8 cellular contexts compared by ENCODE assay signal in genomic region chr19:57240311-57241090, GRCh38. TPM values are rescaled to one million over a fixed set of nuclear protein-coding genes. Genes with fewer than 3 reads are reported as not detected.
A peak's percentile ranks its signal among the peaks of the same experiment; 100 is the strongest.
DNase-seq lines count a peak whose midpoint lies in the region; FAIRE-seq and TF ChIP-seq lines count a peak whose summit lies in the region.

Gene ZNF805 (plus strand): TSS chr19:57240632. CDS start chr19:57240892, 260 bp downstream.

- H3F3A ChIP-seq in MM.1S (ENCODE audit: insufficient read depth, low read length) = peaks cover 10% of the 10 kb centered on the region; the same call in 1 of the 2 replicates

- H3K36me3 ChIP-seq in HAP-1 (replicated peaks) (peaks cover 6% of the 10 kb centered on the region), MM.1S (replicated peaks; ENCODE audit: insufficient read depth, low read length) (no peaks in the 10 kb centered on the region)

- H3K27me3 Mint-ChIP-seq in nephron progenitor cell (ENCODE audit: low read depth, poor library complexity) = peaks cover 15% of the 10 kb centered on the region
- H3K27me3 Mint-ChIP-seq in stimulated activated naive CD8-positive, alpha-beta T cell treated with anti-CD3 and anti-CD28 coated beads, Interleukin-15, Interleukin-2, amounts not matched to agents 100 ng/mL and 50 ng/mL, for 24 hours = no peaks in the 10 kb centered on the region

- in situ Hi-C loops in HAP-1 (cut with MboI; ENCODE audit: low sequenced_read_pairs) = no loop called here

- peak within 1 kb of the TSS; percentile 100 for H2AFZ ChIP-seq in MM.1S (ENCODE audit: low read length)

- H3K27me3 ChIP-seq in HAP-1 (ENCODE audit: low read depth) (no peaks in the 10 kb centered on the region), MM.1S (replicated peaks; ENCODE audit: insufficient read depth, low read length) (no peaks in the 10 kb centered on the region)

- H3K4me3 Mint-ChIP-seq in nephron progenitor cell = peak within 1 kb of the TSS; percentile 93
- peak within 1 kb of the TSS; percentile 96 for H3K4me3 Mint-ChIP-seq in stimulated activated naive CD8-positive, alpha-beta T cell treated with anti-CD3 and anti-CD28 coated beads, Interleukin-15, Interleukin-2, amounts not matched to agents 100 ng/mL and 50 ng/mL, for 24 hours

- FAIRE-seq in G401.6 (lab: Jason Lieb, UNC) = peak; percentile 92

- peaks cover 18% of the 10 kb centered on the region for H3K36me3 Mint-ChIP-seq in nephron progenitor cell (ENCODE audit: low read depth)
- H3K36me3 Mint-ChIP-seq in stimulated activated naive CD8-positive, alpha-beta T cell treated with anti-CD3 and anti-CD28 coated beads, Interleukin-15, Interleukin-2, amounts not matched to agents 100 ng/mL and 50 ng/mL, for 24 hours (ENCODE audit: low read depth) = peaks cover 19% of the 10 kb centered on the region

- peaks cover 16% of the 10 kb centered on the region for H3K4me1 Mint-ChIP-seq in nephron progenitor cell
- H3K4me1 Mint-ChIP-seq in stimulated activated naive CD8-positive, alpha-beta T cell treated with anti-CD3 and anti-CD28 coated beads, Interleukin-15, Interleukin-2, amounts not matched to agents 100 ng/mL and 50 ng/mL, for 24 hours (ENCODE audit: low read depth) = peaks cover 30% of the 10 kb centered on the region

- DNase-seq in HAP-1 (ENCODE audit: low spot score in 2 of 2) (peak; percentile 83 to 95), MM.1S (peak; percentile 96), SHP77 treated with DMSO at 0.1 percent for 48 hours (lab: John Stamatoyannopoulos, UW) (peak; percentile 73), activated gamma-delta T cell treated with Interleukin-2 at 50 U/mL for 16 hours (peak; percentile 97), fibroblast of villous mesenchyme (ENCODE audit: low read depth) (peak; percentile 90), nephron progenitor cell (peak; percentile 94)

- no peaks in the 10 kb centered on the region for H4K20me1 ChIP-seq in MM.1S (ENCODE audit: insufficient read depth, low read length)

- H3K9me3 ChIP-seq in HAP-1 (no peaks in the 10 kb centered on the region), MM.1S (replicated peaks; ENCODE audit: insufficient read depth, low read length) (no peaks in the 10 kb centered on the region; the same call in 1 of the 2 replicates)

- H3K27ac Mint-ChIP-seq in nephron progenitor cell = peak within 1 kb of the TSS; percentile 98
- H3K27ac Mint-ChIP-seq in stimulated activated naive CD8-positive, alpha-beta T cell treated with anti-CD3 and anti-CD28 coated beads, Interleukin-15, Interleukin-2, amounts not matched to agents 100 ng/mL and 50 ng/mL, for 24 hours = peak within 1 kb of the TSS; percentile 94

- H3K9me2 ChIP-seq in MM.1S (replicated peaks; ENCODE audit: insufficient read depth, low read length) = no peaks in the 10 kb centered on the region

- H3K4me1 ChIP-seq in HAP-1 = 0 out of 2 replicates have a peak, but pooled peaks cover 3% of the 10 kb centered on the region
- peaks cover 11% of the 10 kb centered on the region; the same call in 1 of the 2 replicates for H3K4me1 ChIP-seq in MM.1S (ENCODE audit: low read length)

- peak within 1 kb of the TSS; percentile 90 for H3K27ac ChIP-seq in MM.1S (ENCODE audit: low read length)

- H3K4me3 ChIP-seq in HAP-1 (peak within 1 kb of the TSS; percentile 93), MM.1S (ENCODE audit: low read length) (peak within 1 kb of the TSS; percentile 98), fibroblast of villous mesenchyme (ENCODE audit: low read depth, low read length) (peak within 1 kb of the TSS; percentile 78)

- H3K9me3 Mint-ChIP-seq in nephron progenitor cell = peaks cover 3% of the 10 kb centered on the region
- H3K9me3 Mint-ChIP-seq in stimulated activated naive CD8-positive, alpha-beta T cell treated with anti-CD3 and anti-CD28 coated beads, Interleukin-15, Interleukin-2, amounts not matched to agents 100 ng/mL and 50 ng/mL, for 24 hours = no peaks in the 10 kb centered on the region

- H3K4me2 ChIP-seq in MM.1S (ENCODE audit: low read depth, low read length) = peak within 1 kb of the TSS; percentile 88

- peaks cover 41% of the 10 kb centered on the region for H3K79me2 ChIP-seq in MM.1S (ENCODE audit: low read length)

- TF ChIP-seq CTCF in MM.1S (IDR thresholded peaks at IDR 0.05; ENCODE audit: low read length) = no peak
- no peak for TF ChIP-seq CTCF in fibroblast of villous mesenchyme (IDR thresholded peaks at IDR 0.05; ENCODE audit: insufficient read depth, low read depth, low read length)
- TF ChIP-seq CTCF in nephron progenitor cell (IDR thresholded peaks at IDR 0.05) = no peak

- H3K9ac ChIP-seq in MM.1S (ENCODE audit: low read length) = peak within 1 kb of the TSS; percentile 95

RNA-seq across cellular contexts. Expression of gene ZNF805, which starts in this region (rescaled TPM):
- total RNA-seq in fibroblast of villous mesenchyme = 28.1 and 29.3 TPM in 2 replicates

Comparison
In these comparisons a context has a peak if more than half of its experiments do, and no peak if none do; other contexts are left out.
1. Peak in every context shown above with its lines: DNase-seq, H3K4me3 ChIP-seq and H3K27ac ChIP-seq.